16 cellular contexts compared by ENCODE assay signal in genomic region chr1:54754486-54755285, GRCh38. TPM values are rescaled to one million over a fixed set of nuclear protein-coding genes. Genes with fewer than 3 reads are reported as not detected.
"Had no signal": no experiment of that assay in that cellular context is flagged by ENCODE, and none has a peak within 500 bp of the region (broad histone marks: within the 10 kb centered on the region; RNA-seq: fewer than 3 reads in every experiment).

No MANE protein-coding gene starts in this region.

- H3K27me3 Mint-ChIP-seq: central memory CD8-positive, alpha-beta T cell; memory B cell; stimulated activated naive CD8-positive, alpha-beta T cell treated with anti-CD3 and anti-CD28 coated beads, Interleukin-15, Interleukin-2, amounts not matched to agents 100 ng/mL and 50 ng/mL, for 24 hours had no signal

- H3K27me3 ChIP-seq: gastrocnemius medialis, testis, tibial nerve had no signal

- H3K9me3 ChIP-seq: gastrocnemius medialis, psoas muscle, testis, tibial nerve had no signal

- H3K4me3 ChIP-seq: gastrocnemius medialis, psoas muscle, testis, tibial nerve had no signal

- H3K27ac ChIP-seq: gastrocnemius medialis, psoas muscle, testis, tibial nerve had no signal

- H3K4me3 Mint-ChIP-seq: central memory CD8-positive, alpha-beta T cell; memory B cell; mesothelial cell of epicardium; nephron; stimulated activated naive CD8-positive, alpha-beta T cell treated with anti-CD3 and anti-CD28 coated beads, Interleukin-15, Interleukin-2, amounts not matched to agents 100 ng/mL and 50 ng/mL, for 24 hours had no signal

- H3K4me1 ChIP-seq: testis, tibial nerve had no signal

- H3K4me1 Mint-ChIP-seq: central memory CD8-positive, alpha-beta T cell; memory B cell; mesothelial cell of epicardium had no signal

- ATAC-seq: gastrocnemius medialis, left lobe of liver, psoas muscle had no signal

- DNase-seq: effector memory CD4-positive, alpha-beta T cell; gastrocnemius medialis; islet precursor cell; psoas muscle; small intestine; stimulated activated CD4-positive, alpha-beta T cell treated with anti-CD3 and anti-CD28 coated beads, Interleukin-2, amount 100 ng/mL, for 48 hours; testis had no signal

- H3K27ac Mint-ChIP-seq: memory B cell; mesothelial cell of epicardium; nephron; stimulated activated naive CD8-positive, alpha-beta T cell treated with anti-CD3 and anti-CD28 coated beads, Interleukin-15, Interleukin-2, amounts not matched to agents 100 ng/mL and 50 ng/mL, for 24 hours had no signal

- H3K9me3 Mint-ChIP-seq: central memory CD8-positive, alpha-beta T cell; memory B cell; mesothelial cell of epicardium; nephron; stimulated activated naive CD8-positive, alpha-beta T cell treated with anti-CD3 and anti-CD28 coated beads, Interleukin-15, Interleukin-2, amounts not matched to agents 100 ng/mL and 50 ng/mL, for 24 hours had no signal

RNA-seq across cellular contexts. Expression of gene TTC22, which starts 46.4 kb away (rescaled TPM):
- total RNA-seq: fibroblast of lung, myocyte, tibial nerve had no signal
- polyA plus RNA-seq: fibroblast of lung had no signal
